ENCODE assay signal across 35 cellular contexts in genomic region chr6:108171918-108172516, GRCh38. TPM values are rescaled to one million over a fixed set of nuclear protein-coding genes. Genes with fewer than 3 reads are reported as not detected.
"Had no signal": no experiment of that assay in that cellular context is flagged by ENCODE, and none has a peak within 500 bp of the region (broad histone marks: within the 10 kb centered on the region; RNA-seq: fewer than 3 reads in every experiment).

No MANE protein-coding gene starts in this region.

- H3K4me3 Mint-ChIP-seq: immature natural killer cell, nephron, neural crest cell had no signal

- H3K79me2 ChIP-seq: hepatocyte had no signal

- H3K36me3 ChIP-seq: left lung, lower lobe of right lung, ovary, right atrium auricular region, right lobe of liver, stomach, thyroid gland, transverse colon, upper lobe of left lung, vagina had no signal

- FAIRE-seq: islet of Langerhans, kidney had no signal

- H3K27ac ChIP-seq: hepatocyte, left lung, lower lobe of right lung, ovary, right atrium auricular region, right lobe of liver, skin epidermis, stomach, testis, thyroid gland, transverse colon, upper lobe of left lung, vagina had no signal

- H3K9me3 ChIP-seq: left lung, lower lobe of right lung, right atrium auricular region, right lobe of liver, testis, thyroid gland, transverse colon, upper lobe of left lung, vagina had no signal

- H3K27ac Mint-ChIP-seq: immature natural killer cell, nephron, progenitor cell of endocrine pancreas had no signal

- DNase-seq: immature natural killer cell; kidney; left colon; left lung; lower lobe of right lung; mammary epithelial cell; mesenchymal stem cell; naive thymus-derived CD8-positive, alpha-beta T cell; nucleus accumbens; ovary; right lobe of liver; stimulated activated CD4-positive, alpha-beta T cell treated with anti-CD3 and anti-CD28 coated beads, Interleukin-12 subunit alpha, Interleukin-12 subunit beta, amount 100 ng/mL, for 4 hours; stimulated activated CD4-positive, alpha-beta T cell treated with anti-CD3 and anti-CD28 coated beads, Interleukin-15, amount 100 ng/mL, for 24 hours; stimulated activated CD4-positive, alpha-beta T cell treated with anti-CD3 and anti-CD28 coated beads, Interleukin-2, amount 100 ng/mL, for 24 hours; stimulated activated CD4-positive, alpha-beta T cell treated with anti-CD3 and anti-CD28 coated beads, Interleukin-4, amount 100 ng/mL, for 1 hour; stimulated activated naive B cell treated with anti-CD40 and anti-IgM and Interleukin-4, amounts not matched to agents 10 μg/mL and 1 μg/mL and 100 μg/mL, for 72 hours; stimulated activated naive CD8-positive, alpha-beta T cell treated with anti-CD3 and anti-CD28 coated beads, Interleukin-15, Interleukin-2, amounts not matched to agents 100 U/mL and 50 U/mL, for 24 hours; stomach; testis; thyroid gland; transverse colon; upper lobe of left lung had no signal

- ATAC-seq: left colon; left lung; lower lobe of right lung; naive thymus-derived CD8-positive, alpha-beta T cell; right lobe of liver; stimulated activated naive B cell treated with anti-CD40 and anti-IgM and Interleukin-4, amounts not matched to agents 10 μg/mL and 1 μg/mL and 100 μg/mL, for 72 hours; stimulated activated naive CD8-positive, alpha-beta T cell treated with anti-CD3 and anti-CD28 coated beads, Interleukin-15, Interleukin-2, amounts not matched to agents 100 U/mL and 50 U/mL, for 24 hours had no signal

- H3K4me2 ChIP-seq: hepatocyte had no signal

- H2AFZ ChIP-seq: hepatocyte had no signal

- H3K36me3 Mint-ChIP-seq: immature natural killer cell had no signal

- H3K4me3 ChIP-seq: hepatocyte, left lung, lower lobe of right lung, ovary, right atrium auricular region, right lobe of liver, skin epidermis, stomach, testis, thyroid gland, transverse colon, upper lobe of left lung, vagina had no signal

- H3K9me3 Mint-ChIP-seq: immature natural killer cell, neural crest cell had no signal

RNA-seq across cellular contexts. Expression of gene NR2E1, which starts 6.2 kb away (rescaled TPM):
- total RNA-seq: hepatocyte; kidney; left colon; left lung; liver; lower lobe of right lung; mucosa of gallbladder; naive thymus-derived CD8-positive, alpha-beta T cell; neural crest cell; ovary; progenitor cell of endocrine pancreas; pulmonary artery endothelial cell; renal cortical epithelial cell; right atrium auricular region; right lobe of liver; stomach; thyroid gland; transverse colon; upper lobe of left lung; urinary bladder; vagina had no signal
- polyA plus RNA-seq: hepatocyte; immature natural killer cell; liver; mammary epithelial cell; naive thymus-derived CD8-positive, alpha-beta T cell; stomach; urinary bladder had no signal
